20 cellular contexts compared by ENCODE assay signal in genomic region chr9:14165376-14166035, GRCh38.
DNase-seq lines count a peak whose midpoint lies in the region; FAIRE-seq and TF ChIP-seq lines count a peak whose summit lies in the region.
"Had no signal": no experiment of that assay in that cellular context is flagged by ENCODE, and none has a peak within 500 bp of the region (broad histone marks: within the 10 kb centered on the region; RNA-seq: fewer than 3 reads in every experiment).

No MANE protein-coding gene starts in this region.

- CTCF ChIA-PET in MCF 10A (lab: Yijun Ruan, JAX) = interaction anchor here (0.6 to 1.1 kb wide), 4 partner anchors 144 to 737 kb away, joined by 3 read pairs; no protein-coding TSS in a partner anchor

- TF ChIP-seq CTCF in MCF 10A (IDR thresholded peaks at IDR 0.05; ENCODE audit: unreplicated experiment) (no peak), breast epithelium (IDR thresholded peaks at IDR 0.05) (no peak), endothelial cell (IDR thresholded peaks at IDR 0.05; ENCODE audit: unreplicated experiment) (no peak), kidney (IDR thresholded peaks at IDR 0.05; ENCODE audit: borderline replicate concordance, extremely low read depth, insufficient read depth) (no peak)

- H3K36me3 Mint-ChIP-seq in MCF 10A (ENCODE audit: insufficient read depth, unreplicated experiment) (peaks cover 9% of the 10 kb centered on the region), endothelial cell (ENCODE audit: low read depth, unreplicated experiment) (no peaks in the 10 kb centered on the region)
- H3K36me3 Mint-ChIP-seq: activated CD4-positive, alpha-beta memory T cell treated with anti-CD3 and anti-CD28 coated beads for 36 hours; activated naive CD8-positive, alpha-beta T cell; CD4-positive, alpha-beta memory T cell; neural progenitor cell had no signal

- H3K4me1 ChIP-seq in breast epithelium = peaks cover 0 to 6% of the 10 kb centered on the region in 2 donors
- peaks cover 0 to 7% of the 10 kb centered on the region in 2 donors for H3K4me1 ChIP-seq in kidney (ENCODE audit: control insufficient read depth in 1 of 2, insufficient read depth in 1 of 2, low read depth in 1 of 2, low read length in 2 of 2)
- H3K4me1 ChIP-seq: neural progenitor cell had no signal

- FAIRE-seq in kidney (lab: Jason Lieb, UNC) = no peak
- FAIRE-seq: K562 had no signal

- no peak overlapping the region for H3K4me3 ChIP-seq in breast epithelium
- no peak overlapping the region for H3K4me3 ChIP-seq in kidney (ENCODE audit: low read length in 2 of 2)
- H3K4me3 ChIP-seq: dorsolateral prefrontal cortex, K562, neural progenitor cell, uterus had no signal

- H3K4me3 Mint-ChIP-seq in MCF 10A (ENCODE audit: unreplicated experiment) = no peak overlapping the region
- no peak overlapping the region for H3K4me3 Mint-ChIP-seq in endothelial cell (ENCODE audit: unreplicated experiment)
- H3K4me3 Mint-ChIP-seq: activated CD4-positive, alpha-beta memory T cell treated with anti-CD3 and anti-CD28 coated beads for 36 hours; activated naive CD8-positive, alpha-beta T cell; CD4-positive, alpha-beta memory T cell; neural progenitor cell; T-helper 1 cell treated with Interleukin-12 subunit alpha and Interleukin-12 subunit beta and Interleukin-4 antibody, amounts not matched to agents 30 μg/mL and 1 μg/mL, for 36 hours had no signal

- H3K9me3 ChIP-seq in breast epithelium = no peaks in the 10 kb centered on the region
- no peaks in the 10 kb centered on the region for H3K9me3 ChIP-seq in kidney (ENCODE audit: control insufficient read depth in 1 of 2, low read length in 2 of 2)
- H3K9me3 ChIP-seq: uterus had no signal

- H3K27ac ChIP-seq in breast epithelium (peak overlapping the region in 1 of 2 donors; percentile 30), kidney (ENCODE audit: low read depth in 2 of 2, low read length in 2 of 2) (no peak overlapping the region)
- H3K27ac ChIP-seq: dorsolateral prefrontal cortex, neural progenitor cell, uterus, VCaP had no signal

- POLR2A ChIA-PET in MCF 10A (lab: Yijun Ruan, JAX) = interaction anchor here (0.6 to 2.0 kb wide), 15 partner anchors 9 to 265 kb away, joined by 3 to 9 read pairs (median 4); no protein-coding TSS in a partner anchor

- H3K36me3 ChIP-seq in breast epithelium = no peaks in the 10 kb centered on the region
- no peaks in the 10 kb centered on the region for H3K36me3 ChIP-seq in kidney (ENCODE audit: control insufficient read depth in 1 of 2, insufficient read depth in 2 of 2, low read length in 2 of 2)
- H3K36me3 ChIP-seq: neural progenitor cell, uterus had no signal

- no peaks in the 10 kb centered on the region for H3K9me3 Mint-ChIP-seq in MCF 10A (ENCODE audit: unreplicated experiment)
- no peaks in the 10 kb centered on the region for H3K9me3 Mint-ChIP-seq in endothelial cell (ENCODE audit: unreplicated experiment)
- H3K9me3 Mint-ChIP-seq: activated CD4-positive, alpha-beta memory T cell treated with anti-CD3 and anti-CD28 coated beads for 36 hours; CD4-positive, alpha-beta memory T cell; neural progenitor cell; T-helper 1 cell treated with Interleukin-12 subunit alpha and Interleukin-12 subunit beta and Interleukin-4 antibody, amounts not matched to agents 30 μg/mL and 1 μg/mL, for 36 hours had no signal

- no TSS peak for BruUV-seq in MCF 10A (replicated peaks; lab: Mats Ljungman, UMichigan)

- TF ChIP-seq POLR2A in breast epithelium (IDR thresholded peaks at IDR 0.05) = no peak

- H3K27ac Mint-ChIP-seq in MCF 10A (ENCODE audit: low read depth, unreplicated experiment) (peak overlapping the region; percentile 54), endothelial cell (ENCODE audit: unreplicated experiment) (peak overlapping the region; percentile 37)
- H3K27ac Mint-ChIP-seq: activated CD4-positive, alpha-beta memory T cell treated with anti-CD3 and anti-CD28 coated beads for 36 hours; activated naive CD8-positive, alpha-beta T cell; CD4-positive, alpha-beta memory T cell; neural progenitor cell; T-helper 1 cell treated with Interleukin-12 subunit alpha and Interleukin-12 subunit beta and Interleukin-4 antibody, amounts not matched to agents 30 μg/mL and 1 μg/mL, for 36 hours had no signal

- no peaks in the 10 kb centered on the region for H3K27me3 ChIP-seq in breast epithelium
- H3K27me3 ChIP-seq: dorsolateral prefrontal cortex, neural progenitor cell, uterus had no signal

- DNase-seq in MCF 10A (ENCODE audit: unreplicated experiment) = peak; percentile 72
- DNase-seq in breast epithelium (ENCODE audit: low spot score in 2 of 2) = no peak
- peak; percentile 41 for DNase-seq in NCI-H510A (lab: John Stamatoyannopoulos, UW)
- DNase-seq in endothelial cell (ENCODE audit: low spot score) = no peak
- no peak for DNase-seq in activated CD4-positive, CD25-positive, alpha-beta regulatory T cell treated with anti-CD3 and anti-CD28 coated beads, Interleukin-2, amount 50 U/mL, for 72 hours
- no peak for DNase-seq in kidney
- no peak for DNase-seq in NK-92 (lab: John Stamatoyannopoulos, UW; ENCODE audit: unreplicated experiment)
- no peak for DNase-seq in stimulated activated CD4-positive, alpha-beta T cell treated with anti-CD3 and anti-CD28 coated beads, Interleukin-12 subunit alpha, Interleukin-12 subunit beta, amount 100 ng/mL, for 4 hours
- DNase-seq: activated CD4-positive, alpha-beta memory T cell treated with anti-CD3 and anti-CD28 coated beads for 36 hours; activated T-cell treated with anti-CD3 and anti-CD28 coated beads, Interleukin-2, amount 50 U/mL, for 1 hour; CD4-positive, alpha-beta memory T cell; dorsolateral prefrontal cortex; islet precursor cell; retina; uterus had no signal

- no peak overlapping the region for H3K9ac ChIP-seq in kidney (ENCODE audit: low read length in 2 of 2)
- H3K9ac ChIP-seq: neural progenitor cell had no signal

- intact Hi-C loops in MCF 10A (cut with micrococcal nuclease) = no loop called here
- intact Hi-C loops in breast epithelium (cut with DNase I; ENCODE audit: low total_unique reads) = loop anchor here (1.0 kb wide), 1 partner anchor 31 kb away; no protein-coding TSS in a partner anchor
- intact Hi-C loops in kidney (cut with DNase I) = no loop called here

- peaks cover 15% of the 10 kb centered on the region for H3K4me1 Mint-ChIP-seq in MCF 10A (ENCODE audit: insufficient read depth, unreplicated experiment)
- H3K4me1 Mint-ChIP-seq in endothelial cell (ENCODE audit: unreplicated experiment) = peaks cover 2% of the 10 kb centered on the region
- H3K4me1 Mint-ChIP-seq: CD4-positive, alpha-beta memory T cell; neural progenitor cell had no signal

- H3K27me3 Mint-ChIP-seq in MCF 10A (ENCODE audit: insufficient read depth, unreplicated experiment) (no peaks in the 10 kb centered on the region), endothelial cell (ENCODE audit: unreplicated experiment) (peaks cover 2% of the 10 kb centered on the region)
- H3K27me3 Mint-ChIP-seq: activated CD4-positive, alpha-beta memory T cell treated with anti-CD3 and anti-CD28 coated beads for 36 hours; activated naive CD8-positive, alpha-beta T cell; CD4-positive, alpha-beta memory T cell had no signal

Comparison
In these comparisons a context has a peak if more than half of its experiments do, and no peak if none do; other contexts are left out.
1. DNase-seq: peak in MCF 10A (single experiment) and NCI-H510A (single experiment); none in breast epithelium (0 of 2), endothelial cell (single experiment), activated CD4-positive, CD25-positive, alpha-beta regulatory T cell treated with anti-CD3 and anti-CD28 coated beads, Interleukin-2, amount 50 U/mL, for 72 hours (single experiment), kidney (single experiment), NK-92 (single experiment) and stimulated activated CD4-positive, alpha-beta T cell treated with anti-CD3 and anti-CD28 coated beads, Interleukin-12 subunit alpha, Interleukin-12 subunit beta, amount 100 ng/mL, for 4 hours (single experiment).